In the genomic region with DNA sequence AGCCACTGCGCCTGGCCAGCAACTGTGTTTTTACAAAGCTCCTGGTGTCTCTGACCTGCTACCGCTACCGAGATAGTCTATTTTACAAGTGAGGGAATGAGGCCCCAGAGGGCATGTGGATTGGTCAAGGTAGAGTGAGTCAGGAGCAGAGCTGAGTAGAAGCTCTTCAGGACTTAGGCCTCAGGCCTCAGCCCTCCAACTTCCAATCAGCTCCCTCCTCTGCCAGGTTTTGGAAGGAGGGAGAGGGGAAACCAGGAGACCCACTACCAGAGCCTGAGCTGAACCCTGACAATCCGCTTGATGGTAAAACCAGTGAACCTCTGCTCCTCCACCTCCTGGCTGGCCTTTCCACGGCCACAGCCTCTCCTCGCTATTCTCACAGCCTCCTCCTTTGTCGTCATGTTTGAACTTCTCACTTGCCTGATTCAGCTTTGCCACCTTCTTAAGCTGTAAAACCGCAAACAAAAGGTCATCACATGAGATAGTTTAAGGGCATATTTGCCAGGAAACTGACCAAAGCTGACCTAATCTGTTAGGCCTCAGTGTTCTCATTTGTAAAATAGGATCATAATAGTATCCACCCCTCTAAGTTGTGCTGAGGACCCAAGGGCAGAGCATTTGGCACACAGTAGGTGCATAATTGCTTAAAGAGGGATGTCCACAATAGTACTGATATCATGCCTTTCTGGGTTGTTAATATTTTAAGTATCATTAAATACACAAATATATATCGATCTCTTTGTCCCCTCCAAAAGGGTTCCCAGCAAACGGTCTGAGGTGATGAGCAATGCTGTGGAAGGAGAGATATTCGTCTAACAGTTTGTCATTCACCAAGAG, we compare ENCODE assay signal across 1 cellular context.
TF ChIP-seq lines count a peak whose summit lies in the region.

No MANE protein-coding gene starts in this region.

TF ChIP-seq in H1, 55 proteins besides CTCF, POLR2A, EP300 and RAD21:
- TF ChIP-seq GTF2F1 (IDR thresholded peaks at IDR 0.05; ENCODE audit: borderline replicate concordance, low read depth, low read length) = no peak
- TF ChIP-seq CHD2 (IDR thresholded peaks at IDR 0.05; ENCODE audit: low read length) = no peak
- no peak for TF ChIP-seq PHF8 (conservative IDR thresholded peaks at IDR 0.05; ENCODE audit: low read depth, low read length)
- TF ChIP-seq CBX5 (IDR thresholded peaks at IDR 0.05; ENCODE audit: low read depth, low read length) = no peak
- no peak for TF ChIP-seq CREB1 (IDR thresholded peaks at IDR 0.05)
- TF ChIP-seq, protein P1, sequence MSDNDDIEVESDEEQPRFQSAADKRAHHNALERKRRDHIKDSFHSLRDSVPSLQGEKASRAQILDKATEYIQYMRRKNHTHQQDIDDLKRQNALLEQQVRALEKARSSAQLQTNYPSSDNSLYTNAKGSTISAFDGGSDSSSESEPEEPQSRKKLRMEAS (IDR thresholded peaks at IDR 0.05) = no peak
- no peak for TF ChIP-seq SIRT6 (IDR thresholded peaks at IDR 0.05; ENCODE audit: low read length)
- no peak for TF ChIP-seq ZNF274 (IDR thresholded peaks at IDR 0.05; ENCODE audit: borderline replicate concordance, extremely low read depth, low read length)
- no peak for TF ChIP-seq HDAC2 (IDR thresholded peaks at IDR 0.05; ENCODE audit: borderline replicate concordance in 1 of 2, low read depth in 2 of 2, low read length in 2 of 2)
- TF ChIP-seq SIN3A (conservative IDR thresholded peaks at IDR 0.05 in 1 of 2, IDR thresholded peaks at IDR 0.05 in 1 of 2; ENCODE audit: low read depth in 1 of 2, low read length in 2 of 2) = no peak
- TF ChIP-seq, protein P2, sequence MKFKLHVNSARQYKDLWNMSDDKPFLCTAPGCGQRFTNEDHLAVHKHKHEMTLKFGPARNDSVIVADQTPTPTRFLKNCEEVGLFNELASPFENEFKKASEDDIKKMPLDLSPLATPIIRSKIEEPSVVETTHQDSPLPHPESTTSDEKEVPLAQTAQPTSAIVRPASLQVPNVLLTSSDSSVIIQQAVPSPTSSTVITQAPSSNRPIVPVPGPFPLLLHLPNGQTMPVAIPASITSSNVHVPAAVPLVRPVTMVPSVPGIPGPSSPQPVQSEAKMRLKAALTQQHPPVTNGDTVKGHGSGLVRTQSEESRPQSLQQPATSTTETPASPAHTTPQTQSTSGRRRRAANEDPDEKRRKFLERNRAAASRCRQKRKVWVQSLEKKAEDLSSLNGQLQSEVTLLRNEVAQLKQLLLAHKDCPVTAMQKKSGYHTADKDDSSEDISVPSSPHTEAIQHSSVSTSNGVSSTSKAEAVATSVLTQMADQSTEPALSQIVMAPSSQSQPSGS (IDR thresholded peaks at IDR 0.05; ENCODE audit: low read length) = no peak
- no peak for TF ChIP-seq SIX5 (IDR thresholded peaks at IDR 0.05; ENCODE audit: low read depth, low read length)
- TF ChIP-seq RBBP5 (IDR thresholded peaks at IDR 0.05; ENCODE audit: borderline replicate concordance, low read depth, low read length) = no peak
- no peak for TF ChIP-seq SP2 (IDR thresholded peaks at IDR 0.05; ENCODE audit: low read length)
- TF ChIP-seq TEAD4 (IDR thresholded peaks at IDR 0.05; ENCODE audit: low read depth, low read length) = no peak
TF ChIP-seq in H1: peak in this region for 0.
